ENCODE assay signal across 1 cellular context in the genomic region with DNA sequence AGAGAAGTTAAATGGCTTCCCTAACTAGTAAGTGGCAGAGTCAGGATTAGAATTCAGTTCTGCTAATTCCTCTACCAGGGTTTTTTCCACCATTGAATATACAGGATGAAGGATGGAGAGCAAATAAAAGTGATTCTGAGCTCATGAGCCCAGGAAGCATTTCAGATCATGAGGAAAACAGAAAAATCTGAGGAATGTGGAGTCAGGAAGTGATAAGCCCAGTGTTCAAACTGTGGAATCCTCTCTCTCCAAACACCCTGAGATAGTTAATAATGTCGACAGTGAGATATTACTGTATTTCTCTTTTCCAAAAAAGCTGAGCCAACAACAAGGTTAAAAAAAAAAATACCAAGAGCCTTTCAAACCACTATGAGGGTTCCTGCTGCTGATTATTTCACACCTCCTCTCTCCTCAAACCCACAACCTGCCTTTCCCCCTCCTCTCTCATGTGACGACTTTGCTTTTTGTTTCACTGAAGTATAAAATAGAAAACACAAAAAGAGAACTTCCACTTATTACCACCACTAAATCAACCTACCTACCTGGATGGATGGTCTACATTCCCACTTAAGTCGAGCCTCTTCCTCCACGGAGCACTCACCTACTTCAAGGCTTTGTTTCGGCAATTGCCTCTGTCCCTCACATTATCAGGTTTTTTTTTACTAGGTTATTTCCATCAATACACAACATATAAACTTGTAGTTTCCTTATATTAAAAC.
TF ChIP-seq lines count a peak whose summit lies in the region.

No MANE protein-coding gene starts in this region.

TF ChIP-seq in GM12878, 131 proteins besides CTCF, POLR2A, EP300 and RAD21 (continues in another document):
- TF ChIP-seq POLR2AphosphoS2 (IDR thresholded peaks at IDR 0.05; ENCODE audit: low read depth, low read length) (0 out of 2 replicates have a peak, but pooled peaks have one; percentile 68), FOXM1 (IDR thresholded peaks at IDR 0.05; ENCODE audit: low read depth, low read length) (0 out of 2 replicates have a peak, but pooled peaks have one; percentile 4), HDGF (IDR thresholded peaks at IDR 0.05) (0 out of 2 replicates have a peak, but pooled peaks have one; percentile 18), ZNF24 (IDR thresholded peaks at IDR 0.05) (no peak), MTA2 (IDR thresholded peaks at IDR 0.05; ENCODE audit: low read depth) (peak; percentile 59; the same call in 1 of the 2 replicates), MXI1 (IDR thresholded peaks at IDR 0.05; ENCODE audit: low read depth, low read length) (0 out of 2 replicates have a peak, but pooled peaks have one; percentile 46), IKZF2 (IDR thresholded peaks at IDR 0.05) (peak; percentile 71 to 73; a peak in 3 of 4 replicates), ZNF274 (IDR thresholded peaks at IDR 0.05; ENCODE audit: insufficient read depth, insufficient read length) (no peak), ZBED1 (IDR thresholded peaks at IDR 0.05; ENCODE audit: borderline replicate concordance) (peak; percentile 33; the same call in 1 of the 2 replicates), EGR1 (IDR thresholded peaks at IDR 0.05; ENCODE audit: borderline replicate concordance in 1 of 2, low read depth in 2 of 2, low read length in 2 of 2) (no peak), RUNX3 (IDR thresholded peaks at IDR 0.05; ENCODE audit: low read length) (peak; percentile 89), RAD51 (IDR thresholded peaks at IDR 0.05) (peak; percentile 66), ETV6 (conservative IDR thresholded peaks at IDR 0.05 in 1 of 2, IDR thresholded peaks at IDR 0.05 in 1 of 2; ENCODE audit: borderline replicate concordance in 1 of 2, low read depth in 1 of 2) (no peak), NBN (IDR thresholded peaks at IDR 0.05) (peak; percentile 72), NR2C2 (IDR thresholded peaks at IDR 0.05; ENCODE audit: borderline replicate concordance, control insufficient read depth, insufficient read length, low read depth) (no peak), NFIC (IDR thresholded peaks at IDR 0.05; ENCODE audit: low read depth, low read length) (peak; percentile 22; the same call in 1 of the 2 replicates), NRF1 (conservative IDR thresholded peaks at IDR 0.05; ENCODE audit: low read depth, low read length) (no peak), POU2F2 (IDR thresholded peaks at IDR 0.05; ENCODE audit: borderline replicate concordance, low read depth, low read length) (peak; percentile 47; the same call in 1 of the 3 replicates), BHLHE40 (IDR thresholded peaks at IDR 0.05; ENCODE audit: borderline replicate concordance in 1 of 2, low read depth in 2 of 2, low read length in 1 of 2) (peak; percentile 75 to 84; a peak in 3 of 4 replicates), PAX5 (IDR thresholded peaks at IDR 0.05; ENCODE audit: borderline replicate concordance, low read depth, low read length) (no peak), KAT2A (conservative IDR thresholded peaks at IDR 0.05; ENCODE audit: control insufficient read depth, low read depth, low read length) (no peak), KDM1A (IDR thresholded peaks at IDR 0.05; ENCODE audit: borderline replicate concordance) (no peak), TCF3 (IDR thresholded peaks at IDR 0.05; ENCODE audit: borderline replicate concordance, insufficient read depth, low read depth, low read length) (no peak), ASH2L (IDR thresholded peaks at IDR 0.05; ENCODE audit: borderline replicate concordance, low read depth) (no peak), ZNF384 (IDR thresholded peaks at IDR 0.05; ENCODE audit: borderline replicate concordance, low read depth, low read length) (peak; percentile 86), STAT3 (IDR thresholded peaks at IDR 0.05; ENCODE audit: low read depth, low read length) (no peak), ATF7 (IDR thresholded peaks at IDR 0.05; ENCODE audit: low read depth) (peak; percentile 89), HDAC2 (IDR thresholded peaks at IDR 0.05) (no peak), GABPA (IDR thresholded peaks at IDR 0.05; ENCODE audit: low read depth) (no peak), SMC3 (IDR thresholded peaks at IDR 0.05; ENCODE audit: borderline replicate concordance, low read length) (no peak), MEF2A (IDR thresholded peaks at IDR 0.05; ENCODE audit: insufficient read depth, low read depth, low read length) (no peak), POLR2AphosphoS5 (IDR thresholded peaks at IDR 0.05; ENCODE audit: low read length) (peak; percentile 70), SMAD1 (IDR thresholded peaks at IDR 0.05; ENCODE audit: low read depth, partially characterized antibody) (peak; percentile 77), ZNF217 (IDR thresholded peaks at IDR 0.05) (no peak), IKZF1 (conservative IDR thresholded peaks at IDR 0.05) (peak; percentile 37; the same call in 1 of the 2 replicates), MYC (IDR thresholded peaks at IDR 0.05; ENCODE audit: insufficient read depth, insufficient read length, insufficient replicate concordance, low read length, severe bottlenecking) (no peak)
- TF ChIP-seq, protein P1, sequence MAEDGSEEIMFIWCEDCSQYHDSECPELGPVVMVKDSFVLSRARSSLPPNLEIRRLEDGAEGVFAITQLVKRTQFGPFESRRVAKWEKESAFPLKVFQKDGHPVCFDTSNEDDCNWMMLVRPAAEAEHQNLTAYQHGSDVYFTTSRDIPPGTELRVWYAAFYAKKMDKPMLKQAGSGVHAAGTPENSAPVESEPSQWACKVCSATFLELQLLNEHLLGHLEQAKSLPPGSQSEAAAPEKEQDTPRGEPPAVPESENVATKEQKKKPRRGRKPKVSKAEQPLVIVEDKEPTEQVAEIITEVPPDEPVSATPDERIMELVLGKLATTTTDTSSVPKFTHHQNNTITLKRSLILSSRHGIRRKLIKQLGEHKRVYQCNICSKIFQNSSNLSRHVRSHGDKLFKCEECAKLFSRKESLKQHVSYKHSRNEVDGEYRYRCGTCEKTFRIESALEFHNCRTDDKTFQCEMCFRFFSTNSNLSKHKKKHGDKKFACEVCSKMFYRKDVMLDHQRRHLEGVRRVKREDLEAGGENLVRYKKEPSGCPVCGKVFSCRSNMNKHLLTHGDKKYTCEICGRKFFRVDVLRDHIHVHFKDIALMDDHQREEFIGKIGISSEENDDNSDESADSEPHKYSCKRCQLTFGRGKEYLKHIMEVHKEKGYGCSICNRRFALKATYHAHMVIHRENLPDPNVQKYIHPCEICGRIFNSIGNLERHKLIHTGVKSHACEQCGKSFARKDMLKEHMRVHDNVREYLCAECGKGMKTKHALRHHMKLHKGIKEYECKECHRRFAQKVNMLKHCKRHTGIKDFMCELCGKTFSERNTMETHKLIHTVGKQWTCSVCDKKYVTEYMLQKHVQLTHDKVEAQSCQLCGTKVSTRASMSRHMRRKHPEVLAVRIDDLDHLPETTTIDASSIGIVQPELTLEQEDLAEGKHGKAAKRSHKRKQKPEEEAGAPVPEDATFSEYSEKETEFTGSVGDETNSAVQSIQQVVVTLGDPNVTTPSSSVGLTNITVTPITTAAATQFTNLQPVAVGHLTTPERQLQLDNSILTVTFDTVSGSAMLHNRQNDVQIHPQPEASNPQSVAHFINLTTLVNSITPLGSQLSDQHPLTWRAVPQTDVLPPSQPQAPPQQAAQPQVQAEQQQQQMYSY (CRISPR knock-in tag; IDR thresholded peaks at IDR 0.05) = no peak
- TF ChIP-seq, protein P2, sequence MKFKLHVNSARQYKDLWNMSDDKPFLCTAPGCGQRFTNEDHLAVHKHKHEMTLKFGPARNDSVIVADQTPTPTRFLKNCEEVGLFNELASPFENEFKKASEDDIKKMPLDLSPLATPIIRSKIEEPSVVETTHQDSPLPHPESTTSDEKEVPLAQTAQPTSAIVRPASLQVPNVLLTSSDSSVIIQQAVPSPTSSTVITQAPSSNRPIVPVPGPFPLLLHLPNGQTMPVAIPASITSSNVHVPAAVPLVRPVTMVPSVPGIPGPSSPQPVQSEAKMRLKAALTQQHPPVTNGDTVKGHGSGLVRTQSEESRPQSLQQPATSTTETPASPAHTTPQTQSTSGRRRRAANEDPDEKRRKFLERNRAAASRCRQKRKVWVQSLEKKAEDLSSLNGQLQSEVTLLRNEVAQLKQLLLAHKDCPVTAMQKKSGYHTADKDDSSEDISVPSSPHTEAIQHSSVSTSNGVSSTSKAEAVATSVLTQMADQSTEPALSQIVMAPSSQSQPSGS (IDR thresholded peaks at IDR 0.05; ENCODE audit: low read length) = peak; percentile 49
- TF ChIP-seq, protein P3, sequence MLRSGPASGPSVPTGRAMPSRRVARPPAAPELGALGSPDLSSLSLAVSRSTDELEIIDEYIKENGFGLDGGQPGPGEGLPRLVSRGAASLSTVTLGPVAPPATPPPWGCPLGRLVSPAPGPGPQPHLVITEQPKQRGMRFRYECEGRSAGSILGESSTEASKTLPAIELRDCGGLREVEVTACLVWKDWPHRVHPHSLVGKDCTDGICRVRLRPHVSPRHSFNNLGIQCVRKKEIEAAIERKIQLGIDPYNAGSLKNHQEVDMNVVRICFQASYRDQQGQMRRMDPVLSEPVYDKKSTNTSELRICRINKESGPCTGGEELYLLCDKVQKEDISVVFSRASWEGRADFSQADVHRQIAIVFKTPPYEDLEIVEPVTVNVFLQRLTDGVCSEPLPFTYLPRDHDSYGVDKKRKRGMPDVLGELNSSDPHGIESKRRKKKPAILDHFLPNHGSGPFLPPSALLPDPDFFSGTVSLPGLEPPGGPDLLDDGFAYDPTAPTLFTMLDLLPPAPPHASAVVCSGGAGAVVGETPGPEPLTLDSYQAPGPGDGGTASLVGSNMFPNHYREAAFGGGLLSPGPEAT (IDR thresholded peaks at IDR 0.05; ENCODE audit: low read depth) = peak; percentile 91
- TF ChIP-seq, protein P4, sequence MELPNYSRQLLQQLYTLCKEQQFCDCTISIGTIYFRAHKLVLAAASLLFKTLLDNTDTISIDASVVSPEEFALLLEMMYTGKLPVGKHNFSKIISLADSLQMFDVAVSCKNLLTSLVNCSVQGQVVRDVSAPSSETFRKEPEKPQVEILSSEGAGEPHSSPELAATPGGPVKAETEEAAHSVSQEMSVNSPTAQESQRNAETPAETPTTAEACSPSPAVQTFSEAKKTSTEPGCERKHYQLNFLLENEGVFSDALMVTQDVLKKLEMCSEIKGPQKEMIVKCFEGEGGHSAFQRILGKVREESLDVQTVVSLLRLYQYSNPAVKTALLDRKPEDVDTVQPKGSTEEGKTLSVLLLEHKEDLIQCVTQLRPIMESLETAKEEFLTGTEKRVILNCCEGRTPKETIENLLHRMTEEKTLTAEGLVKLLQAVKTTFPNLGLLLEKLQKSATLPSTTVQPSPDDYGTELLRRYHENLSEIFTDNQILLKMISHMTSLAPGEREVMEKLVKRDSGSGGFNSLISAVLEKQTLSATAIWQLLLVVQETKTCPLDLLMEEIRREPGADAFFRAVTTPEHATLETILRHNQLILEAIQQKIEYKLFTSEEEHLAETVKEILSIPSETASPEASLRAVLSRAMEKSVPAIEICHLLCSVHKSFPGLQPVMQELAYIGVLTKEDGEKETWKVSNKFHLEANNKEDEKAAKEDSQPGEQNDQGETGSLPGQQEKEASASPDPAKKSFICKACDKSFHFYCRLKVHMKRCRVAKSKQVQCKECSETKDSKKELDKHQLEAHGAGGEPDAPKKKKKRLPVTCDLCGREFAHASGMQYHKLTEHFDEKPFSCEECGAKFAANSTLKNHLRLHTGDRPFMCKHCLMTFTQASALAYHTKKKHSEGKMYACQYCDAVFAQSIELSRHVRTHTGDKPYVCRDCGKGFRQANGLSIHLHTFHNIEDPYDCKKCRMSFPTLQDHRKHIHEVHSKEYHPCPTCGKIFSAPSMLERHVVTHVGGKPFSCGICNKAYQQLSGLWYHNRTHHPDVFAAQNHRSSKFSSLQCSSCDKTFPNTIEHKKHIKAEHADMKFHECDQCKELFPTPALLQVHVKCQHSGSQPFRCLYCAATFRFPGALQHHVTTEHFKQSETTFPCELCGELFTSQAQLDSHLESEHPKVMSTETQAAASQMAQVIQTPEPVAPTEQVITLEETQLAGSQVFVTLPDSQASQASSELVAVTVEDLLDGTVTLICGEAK (IDR thresholded peaks at IDR 0.05; ENCODE audit: borderline replicate concordance) = no peak
- TF ChIP-seq, protein P5, sequence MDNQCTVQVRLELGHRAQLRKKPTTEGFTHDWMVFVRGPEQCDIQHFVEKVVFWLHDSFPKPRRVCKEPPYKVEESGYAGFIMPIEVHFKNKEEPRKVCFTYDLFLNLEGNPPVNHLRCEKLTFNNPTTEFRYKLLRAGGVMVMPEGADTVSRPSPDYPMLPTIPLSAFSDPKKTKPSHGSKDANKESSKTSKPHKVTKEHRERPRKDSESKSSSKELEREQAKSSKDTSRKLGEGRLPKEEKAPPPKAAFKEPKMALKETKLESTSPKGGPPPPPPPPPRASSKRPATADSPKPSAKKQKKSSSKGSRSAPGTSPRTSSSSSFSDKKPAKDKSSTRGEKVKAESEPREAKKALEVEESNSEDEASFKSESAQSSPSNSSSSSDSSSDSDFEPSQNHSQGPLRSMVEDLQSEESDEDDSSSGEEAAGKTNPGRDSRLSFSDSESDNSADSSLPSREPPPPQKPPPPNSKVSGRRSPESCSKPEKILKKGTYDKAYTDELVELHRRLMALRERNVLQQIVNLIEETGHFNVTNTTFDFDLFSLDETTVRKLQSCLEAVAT (IDR thresholded peaks at IDR 0.05) = peak; percentile 74; the same call in 1 of the 2 replicates
- TF ChIP-seq, protein P6, sequence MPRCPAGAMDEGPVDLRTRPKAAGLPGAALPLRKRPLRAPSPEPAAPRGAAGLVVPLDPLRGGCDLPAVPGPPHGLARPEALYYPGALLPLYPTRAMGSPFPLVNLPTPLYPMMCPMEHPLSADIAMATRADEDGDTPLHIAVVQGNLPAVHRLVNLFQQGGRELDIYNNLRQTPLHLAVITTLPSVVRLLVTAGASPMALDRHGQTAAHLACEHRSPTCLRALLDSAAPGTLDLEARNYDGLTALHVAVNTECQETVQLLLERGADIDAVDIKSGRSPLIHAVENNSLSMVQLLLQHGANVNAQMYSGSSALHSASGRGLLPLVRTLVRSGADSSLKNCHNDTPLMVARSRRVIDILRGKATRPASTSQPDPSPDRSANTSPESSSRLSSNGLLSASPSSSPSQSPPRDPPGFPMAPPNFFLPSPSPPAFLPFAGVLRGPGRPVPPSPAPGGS (IDR thresholded peaks at IDR 0.05; ENCODE audit: borderline replicate concordance, insufficient read depth, low read depth, low read length, poor library complexity, severe bottlenecking) = no peak
- TF ChIP-seq, protein P7, sequence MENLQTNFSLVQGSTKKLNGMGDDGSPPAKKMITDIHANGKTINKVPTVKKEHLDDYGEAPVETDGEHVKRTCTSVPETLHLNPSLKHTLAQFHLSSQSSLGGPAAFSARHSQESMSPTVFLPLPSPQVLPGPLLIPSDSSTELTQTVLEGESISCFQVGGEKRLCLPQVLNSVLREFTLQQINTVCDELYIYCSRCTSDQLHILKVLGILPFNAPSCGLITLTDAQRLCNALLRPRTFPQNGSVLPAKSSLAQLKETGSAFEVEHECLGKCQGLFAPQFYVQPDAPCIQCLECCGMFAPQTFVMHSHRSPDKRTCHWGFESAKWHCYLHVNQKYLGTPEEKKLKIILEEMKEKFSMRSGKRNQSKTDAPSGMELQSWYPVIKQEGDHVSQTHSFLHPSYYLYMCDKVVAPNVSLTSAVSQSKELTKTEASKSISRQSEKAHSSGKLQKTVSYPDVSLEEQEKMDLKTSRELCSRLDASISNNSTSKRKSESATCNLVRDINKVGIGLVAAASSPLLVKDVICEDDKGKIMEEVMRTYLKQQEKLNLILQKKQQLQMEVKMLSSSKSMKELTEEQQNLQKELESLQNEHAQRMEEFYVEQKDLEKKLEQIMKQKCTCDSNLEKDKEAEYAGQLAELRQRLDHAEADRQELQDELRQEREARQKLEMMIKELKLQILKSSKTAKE (IDR thresholded peaks at IDR 0.05; ENCODE audit: low read depth, poor library complexity, severe bottlenecking) = no peak
